ENCODE assay signal across 12 cellular contexts in genomic region chr4:13918110-13918509, GRCh38.
A peak's percentile ranks its signal among the peaks of the same experiment; 100 is the strongest.
DNase-seq lines count a peak whose midpoint lies in the region; ATAC-seq, FAIRE-seq and TF ChIP-seq lines count a peak whose summit lies in the region.
"Had no signal": no experiment of that assay in that cellular context is flagged by ENCODE, and none has a peak within 500 bp of the region (broad histone marks: within the 10 kb centered on the region; RNA-seq: fewer than 3 reads in every experiment).

No MANE protein-coding gene starts in this region.

- H3K4me2 ChIP-seq in endothelial cell of umbilical vein (ENCODE audit: insufficient read depth, low read length) (no peak overlapping the region), HepG2 (ENCODE audit: low read depth, low read length) (no peak overlapping the region)

- POLR2A ChIA-PET in MCF 10A (lab: Yijun Ruan, JAX) (interaction anchor here (1.0 to 1.3 kb wide), 2 partner anchors 10 to 218 kb away, joined by 3 to 4 read pairs; no protein-coding TSS in a partner anchor), endothelial cell of umbilical vein (lab: Charles Lee) (no interaction called here), HepG2 (lab: Yijun Ruan, JAX) (no interaction called here)

- DNase-seq in MCF 10A (ENCODE audit: unreplicated experiment) (peak; percentile 68), breast epithelium (ENCODE audit: low spot score in 2 of 2) (no peak), endothelial cell of umbilical vein (ENCODE audit: low read depth, low spot score) (no peak), HepG2 (ENCODE audit: low spot score) (peak; percentile 9), coronary artery (ENCODE audit: low spot score) (no peak)
- DNase-seq in stimulated activated naive CD8-positive, alpha-beta T cell treated with anti-CD3 and anti-CD28 coated beads, Interleukin-15, Interleukin-2, amounts not matched to agents 100 U/mL and 50 U/mL, for 24 hours = no peak
- no peak for DNase-seq in activated CD4-positive, alpha-beta T cell treated with anti-CD3 and anti-CD28 coated beads, Interleukin-2, amount 10 ng/mL, durations not matched to agents 24 days and 14 days
- DNase-seq: 8988T; activated CD8-positive, alpha-beta T cell treated with anti-CD3 and anti-CD28 coated beads for 36 hours; NCI-H1417 treated with DMSO at 0.1 percent for 48 hours; RPMI8226 had no signal

- no peaks in the 10 kb centered on the region for H3K9me3 Mint-ChIP-seq in MCF 10A (ENCODE audit: unreplicated experiment)
- no peaks in the 10 kb centered on the region for H3K9me3 Mint-ChIP-seq in activated CD4-positive, alpha-beta T cell treated with anti-CD3 and anti-CD28 coated beads, Interleukin-2, amount 10 ng/mL, durations not matched to agents 24 days and 14 days
- H3K9me3 Mint-ChIP-seq: activated CD8-positive, alpha-beta T cell treated with anti-CD3 and anti-CD28 coated beads for 36 hours had no signal

- H3K9me3 ChIP-seq in breast epithelium (no peaks in the 10 kb centered on the region), endothelial cell of umbilical vein (replicated peaks; ENCODE audit: control insufficient read depth, insufficient read depth, low read length) (no peaks in the 10 kb centered on the region), HepG2 (ENCODE audit: low read length) (peaks cover 11% of the 10 kb centered on the region; the same call in 1 of the 2 replicates)

- no peak for FAIRE-seq in endothelial cell of umbilical vein (lab: Jason Lieb, UNC)
- FAIRE-seq in HepG2 (lab: Jason Lieb, UNC) = no peak

- 5% methylated on average over 2 of the region's 2 CpGs for WGBS in HepG2 (ENCODE audit: low lambda C conversion rate)

- no peak overlapping the region for H3K4me3 Mint-ChIP-seq in MCF 10A (ENCODE audit: unreplicated experiment)
- no peak overlapping the region for H3K4me3 Mint-ChIP-seq in activated CD4-positive, alpha-beta T cell treated with anti-CD3 and anti-CD28 coated beads, Interleukin-2, amount 10 ng/mL, durations not matched to agents 24 days and 14 days
- H3K4me3 Mint-ChIP-seq: activated CD8-positive, alpha-beta T cell treated with anti-CD3 and anti-CD28 coated beads for 36 hours had no signal

- H3K36me3 ChIP-seq in breast epithelium (no peaks in the 10 kb centered on the region), endothelial cell of umbilical vein (ENCODE audit: control insufficient read depth in 2 of 2, extremely low read depth in 1 of 2, insufficient read depth in 2 of 2, low read length in 2 of 2) (no peaks in the 10 kb centered on the region), HepG2 (replicated peaks in 1 of 2; ENCODE audit: control insufficient read depth in 1 of 2, insufficient read depth in 2 of 2, low read length in 2 of 2) (no peaks in the 10 kb centered on the region)

- BruUV-seq in MCF 10A (replicated peaks; lab: Mats Ljungman, UMichigan) = no TSS peak
- BruUV-seq in endothelial cell of umbilical vein (replicated peaks; lab: Mats Ljungman, UMichigan) = no TSS peak
- no TSS peak for BruUV-seq in HepG2 (replicated peaks; lab: Mats Ljungman, UMichigan)

- H3K27me3 ChIP-seq in breast epithelium = no peaks in the 10 kb centered on the region
- H3K27me3 ChIP-seq in endothelial cell of umbilical vein (ENCODE audit: control insufficient read depth in 2 of 2, insufficient read depth in 2 of 2, low read length in 2 of 2) = peaks cover 0 to 2% of the 10 kb centered on the region in 2 experiments
- H3K27me3 ChIP-seq in HepG2 (ENCODE audit: control insufficient read depth in 1 of 2, insufficient read depth in 2 of 2, low read length in 2 of 2) = no peaks in the 10 kb centered on the region

- H3K27ac Mint-ChIP-seq in MCF 10A (ENCODE audit: low read depth, unreplicated experiment) = no peak overlapping the region
- no peak overlapping the region for H3K27ac Mint-ChIP-seq in activated CD4-positive, alpha-beta T cell treated with anti-CD3 and anti-CD28 coated beads, Interleukin-2, amount 10 ng/mL, durations not matched to agents 24 days and 14 days
- H3K27ac Mint-ChIP-seq: activated CD8-positive, alpha-beta T cell treated with anti-CD3 and anti-CD28 coated beads for 36 hours had no signal

- H3K36me3 Mint-ChIP-seq in MCF 10A (ENCODE audit: insufficient read depth, unreplicated experiment) = no peaks in the 10 kb centered on the region
- no peaks in the 10 kb centered on the region for H3K36me3 Mint-ChIP-seq in activated CD4-positive, alpha-beta T cell treated with anti-CD3 and anti-CD28 coated beads, Interleukin-2, amount 10 ng/mL, durations not matched to agents 24 days and 14 days (ENCODE audit: low read depth)

- H3K4me3 ChIP-seq in breast epithelium = no peak overlapping the region
- no peak overlapping the region for H3K4me3 ChIP-seq in endothelial cell of umbilical vein (replicated peaks in 1 of 3; ENCODE audit: insufficient read depth in 1 of 3, low read depth in 1 of 3, low read length in 3 of 3)
- no peak overlapping the region for H3K4me3 ChIP-seq in HepG2 (replicated peaks in 1 of 3; ENCODE audit: insufficient read depth in 1 of 3, low read depth in 2 of 3, low read length in 3 of 3)
- no peak overlapping the region for H3K4me3 ChIP-seq in coronary artery

- intact Hi-C loops in MCF 10A (cut with micrococcal nuclease) (no loop called here), breast epithelium (cut with DNase I; ENCODE audit: low total_unique reads) (no loop called here), endothelial cell of umbilical vein (cut with micrococcal nuclease) (no loop called here), HepG2 (cut with micrococcal nuclease; ENCODE audit: unreplicated experiment) (no loop called here)
- intact Hi-C loops in activated CD4-positive, alpha-beta T cell treated with anti-CD3 and anti-CD28 coated beads, Interleukin-2, amount 10 ng/mL, durations not matched to agents 24 days and 14 days (cut with micrococcal nuclease) = no loop called here

- H4K20me1 ChIP-seq in endothelial cell of umbilical vein (replicated peaks; ENCODE audit: control insufficient read depth, extremely low read depth, insufficient read depth, low read length) = no peaks in the 10 kb centered on the region
- H4K20me1 ChIP-seq in HepG2 (ENCODE audit: insufficient read depth, low read length) = no peaks in the 10 kb centered on the region

- ATAC-seq in HepG2 = peak; percentile 56; the same call in 2 of the 3 replicates
- no peak for ATAC-seq in stimulated activated naive CD8-positive, alpha-beta T cell treated with anti-CD3 and anti-CD28 coated beads, Interleukin-15, Interleukin-2, amounts not matched to agents 100 U/mL and 50 U/mL, for 24 hours
- ATAC-seq in HG03280 (IDR thresholded peaks at IDR 0.05; ENCODE audit: unreplicated experiment) = no peak
- ATAC-seq: activated CD8-positive, alpha-beta T cell treated with anti-CD3 and anti-CD28 coated beads for 36 hours had no signal

- no peak for TF ChIP-seq EP300 in HepG2 (IDR thresholded peaks at IDR 0.05; ENCODE audit: low read depth in 2 of 2, low read length in 2 of 2)
- no peak for TF ChIP-seq EP300 in HepG2 (CRISPR knock-in tag; IDR thresholded peaks at IDR 0.05; ENCODE audit: borderline replicate concordance)

- no peak for TF ChIP-seq CTCF in MCF 10A (IDR thresholded peaks at IDR 0.05; ENCODE audit: unreplicated experiment)
- no peak for TF ChIP-seq CTCF in breast epithelium (IDR thresholded peaks at IDR 0.05)
- TF ChIP-seq CTCF in endothelial cell of umbilical vein (IDR thresholded peaks at IDR 0.05; ENCODE audit: extremely low read depth in 1 of 2, insufficient read depth in 1 of 2, low read depth in 1 of 2, low read length in 2 of 2) = no peak
- no peak for TF ChIP-seq CTCF in HepG2 (CRISPR knock-in tag; IDR thresholded peaks at IDR 0.05)
- TF ChIP-seq CTCF in coronary artery (IDR thresholded peaks at IDR 0.05) = no peak

- H2AFZ ChIP-seq in endothelial cell of umbilical vein (ENCODE audit: low read depth, low read length) (no peak overlapping the region), HepG2 (ENCODE audit: low read length) (no peak overlapping the region)

- in situ Hi-C loops in HepG2 (cut with HindIII; ENCODE audit: extremely low pct_ligation_motif_present, low pct_unique_long_range_greater_than_20kb) = no loop called here

- H3K9me1 ChIP-seq in endothelial cell of umbilical vein (replicated peaks; ENCODE audit: control insufficient read depth, extremely low read depth, insufficient read depth, low read length) = no peaks in the 10 kb centered on the region

- peaks cover 38% of the 10 kb centered on the region for H3K4me1 Mint-ChIP-seq in MCF 10A (ENCODE audit: insufficient read depth, unreplicated experiment)
- no peaks in the 10 kb centered on the region for H3K4me1 Mint-ChIP-seq in activated CD4-positive, alpha-beta T cell treated with anti-CD3 and anti-CD28 coated beads, Interleukin-2, amount 10 ng/mL, durations not matched to agents 24 days and 14 days

- CTCF ChIA-PET in MCF 10A (lab: Yijun Ruan, JAX) (no interaction called here), endothelial cell of umbilical vein (lab: Charles Lee) (interaction anchor here (0.7 kb wide), 1 partner anchor 262 kb away, joined by 3 read pairs; no protein-coding TSS in a partner anchor), HepG2 (lab: Yijun Ruan, JAX; ENCODE audit: low intra/inter-chr PET ratio, low total read pairs) (no interaction called here)

- no peak for TF ChIP-seq POLR2A in breast epithelium (IDR thresholded peaks at IDR 0.05)
- TF ChIP-seq POLR2A in endothelial cell of umbilical vein (IDR thresholded peaks at IDR 0.05; ENCODE audit: low read depth, low read length) = no peak
- no peak for TF ChIP-seq POLR2A in HepG2 (IDR thresholded peaks at IDR 0.05; ENCODE audit: insufficient read depth in 1 of 2, low read depth in 2 of 2, low read length in 2 of 2)

- H3K4me1 ChIP-seq in breast epithelium (no peaks in the 10 kb centered on the region), endothelial cell of umbilical vein (ENCODE audit: control insufficient read depth, extremely low read depth, insufficient read depth, low read length) (peaks cover 7% of the 10 kb centered on the region), HepG2 (ENCODE audit: insufficient read depth, low read length) (no peaks in the 10 kb centered on the region)

- dilution Hi-C loops in endothelial cell of umbilical vein (cut with MboI; ENCODE audit: extremely low pct_ligation_motif_present, low sequenced_read_pairs) = no loop called here

- no peaks in the 10 kb centered on the region for H3K27me3 Mint-ChIP-seq in MCF 10A (ENCODE audit: insufficient read depth, unreplicated experiment)
- no peaks in the 10 kb centered on the region for H3K27me3 Mint-ChIP-seq in activated CD4-positive, alpha-beta T cell treated with anti-CD3 and anti-CD28 coated beads, Interleukin-2, amount 10 ng/mL, durations not matched to agents 24 days and 14 days

- H3K9ac ChIP-seq in endothelial cell of umbilical vein (replicated peaks; ENCODE audit: extremely low read depth, insufficient read depth, low read length) (no peak overlapping the region), HepG2 (ENCODE audit: insufficient read depth, low read depth, low read length) (no peak overlapping the region)

- H3K27ac ChIP-seq in breast epithelium = peak overlapping the region in 1 of 2 donors; percentile 84
- H3K27ac ChIP-seq in endothelial cell of umbilical vein (ENCODE audit: insufficient read depth, low read depth, low read length) = no peak overlapping the region
- no peak overlapping the region for H3K27ac ChIP-seq in HepG2 (ENCODE audit: extremely low read length, insufficient read depth, low read length)
- H3K27ac ChIP-seq in coronary artery = no peak overlapping the region

- H3K79me2 ChIP-seq in endothelial cell of umbilical vein (ENCODE audit: control insufficient read depth, insufficient read depth, low read length) = no peaks in the 10 kb centered on the region
- H3K79me2 ChIP-seq in HepG2 (ENCODE audit: insufficient read depth, low read length) = no peaks in the 10 kb centered on the region

- no peak for TF ChIP-seq RAD21 in HepG2 (CRISPR knock-in tag; IDR thresholded peaks at IDR 0.05)

Comparison
In these comparisons a context has a peak if more than half of its experiments do, and no peak if none do; other contexts are left out.
1. DNase-seq: peak in MCF 10A (single experiment) and HepG2 (single experiment); none in breast epithelium (0 of 2), endothelial cell of umbilical vein (single experiment), stimulated activated naive CD8-positive, alpha-beta T cell treated with anti-CD3 and anti-CD28 coated beads, Interleukin-15, Interleukin-2, amounts not matched to agents 100 U/mL and 50 U/mL, for 24 hours (single experiment), coronary artery (single experiment) and activated CD4-positive, alpha-beta T cell treated with anti-CD3 and anti-CD28 coated beads, Interleukin-2, amount 10 ng/mL, durations not matched to agents 24 days and 14 days (single experiment).